ENCODE assay signal across 3 cellular contexts in the genomic region with DNA sequence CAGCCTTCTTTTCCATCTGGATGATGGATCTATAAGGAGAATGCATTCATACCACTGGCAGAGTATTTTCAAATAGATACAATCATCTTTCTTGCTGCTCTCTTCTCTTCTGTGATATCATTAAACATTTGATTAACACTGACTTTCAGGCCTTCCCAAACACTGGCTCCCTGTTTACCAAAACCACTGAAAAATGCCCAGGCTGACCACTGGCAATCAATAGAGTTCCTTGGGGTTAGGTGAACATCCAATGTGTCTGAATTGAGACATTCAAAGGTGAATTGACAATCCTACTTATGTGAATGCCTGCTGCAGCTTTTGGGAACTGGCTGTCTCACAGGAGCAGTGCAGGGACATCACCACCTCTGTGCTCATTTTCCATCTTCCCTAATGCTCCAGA.
TF ChIP-seq lines count a peak whose summit lies in the region.

No MANE protein-coding gene starts in this region.

TF ChIP-seq in A549, 52 proteins besides CTCF, POLR2A, EP300 and RAD21 (continued from another document):
- TF ChIP-seq JUN (IDR thresholded peaks at IDR 0.05) (no peak), CHD4 (IDR thresholded peaks at IDR 0.05; ENCODE audit: borderline replicate concordance) (no peak), MYC (IDR thresholded peaks at IDR 0.05; ENCODE audit: borderline replicate concordance, low read length) (no peak), RFX5 (IDR thresholded peaks at IDR 0.05) (no peak), FOSB (CRISPR knock-in tag; IDR thresholded peaks at IDR 0.05) (no peak)

TF ChIP-seq in H1, 55 proteins besides CTCF, POLR2A, EP300 and RAD21 (continued from another document):
- no peak for TF ChIP-seq SIRT6 (IDR thresholded peaks at IDR 0.05; ENCODE audit: low read length)
- no peak for TF ChIP-seq CHD1 (IDR thresholded peaks at IDR 0.05; ENCODE audit: low read depth, low read length)
- no peak for TF ChIP-seq GABPA (IDR thresholded peaks at IDR 0.05; ENCODE audit: borderline replicate concordance, insufficient read depth, low read length)
- TF ChIP-seq TAF7 (optimal IDR thresholded peaks at IDR 0.05; ENCODE audit: borderline replicate concordance, low read depth, low read length), result no peak
- no peak for TF ChIP-seq JUN (IDR thresholded peaks at IDR 0.05; ENCODE audit: low read depth, low read length)

TF ChIP-seq in neural cell, 6 proteins besides CTCF, POLR2A, EP300 and RAD21 (continued from another document):
- TF ChIP-seq REST (IDR thresholded peaks at IDR 0.05; ENCODE audit: borderline replicate concordance) (no peak), MXI1 (conservative IDR thresholded peaks at IDR 0.05; ENCODE audit: poor library complexity, severe bottlenecking) (no peak), EZH2 (IDR thresholded peaks at IDR 0.05; ENCODE audit: borderline replicate concordance, insufficient read depth, low read length, poor library complexity, severe bottlenecking) (no peak)
